17 cellular contexts compared by ENCODE assay signal in genomic region chr17:14089179-14089578, GRCh38. TPM values are rescaled to one million over a fixed set of nuclear protein-coding genes. Genes with fewer than 3 reads are reported as not detected.
DNase-seq lines count a peak whose midpoint lies in the region; ATAC-seq and TF ChIP-seq lines count a peak whose summit lies in the region.
"Had no signal": no experiment of that assay in that cellular context is flagged by ENCODE, and none has a peak within 500 bp of the region (broad histone marks: within the 10 kb centered on the region; RNA-seq: fewer than 3 reads in every experiment).

No MANE protein-coding gene starts in this region.

- H3K4me3 Mint-ChIP-seq in activated T-cell treated with anti-CD3 and anti-CD28 coated beads, Interleukin-2, amount 50 U/mL, for 72 hours: no peak overlapping the region
- no peak overlapping the region for H3K4me3 Mint-ChIP-seq in activated T-cell treated with anti-CD3 and anti-CD28 coated beads, Interleukin-2, amount 50 U/mL, for 24 hours
- H3K4me3 Mint-ChIP-seq: CD14-positive monocyte; CD4-positive, alpha-beta memory T cell had no signal

- no peak for DNase-seq in activated T-cell treated with anti-CD3 and anti-CD28 coated beads, Interleukin-2, amount 50 U/mL, for 72 hours
- DNase-seq in activated T-cell treated with anti-CD3 and anti-CD28 coated beads, Interleukin-2, amount 50 U/mL, for 24 hours: no peak
- DNase-seq in SK-N-SH (no peak), fibroblast of gingiva (ENCODE audit: low read depth) (peak; percentile 11), globus pallidus (ENCODE audit: low spot score) (no peak), SIG-M5 treated with dmso at 0.1 percent for 504 hours (lab: John Stamatoyannopoulos, UW; ENCODE audit: unreplicated experiment) (no peak), mucosa of descending colon (no peak)
- DNase-seq: CD4-positive, alpha-beta memory T cell; DMS153; DMS79; GF-D8 had no signal

- H3K9me3 ChIP-seq in SK-N-SH (no peaks in the 10 kb centered on the region), mucosa of descending colon (no peaks in the 10 kb centered on the region)
- H3K9me3 ChIP-seq: A549, BLaER1, HAP-1 had no signal

- no peak overlapping the region for H3K9ac ChIP-seq in SK-N-SH
- H3K9ac ChIP-seq: BLaER1 had no signal

- H3K27me3 Mint-ChIP-seq in activated T-cell treated with anti-CD3 and anti-CD28 coated beads, Interleukin-2, amount 50 U/mL, for 72 hours (ENCODE audit: low read depth): no peaks in the 10 kb centered on the region
- H3K27me3 Mint-ChIP-seq in activated T-cell treated with anti-CD3 and anti-CD28 coated beads, Interleukin-2, amount 50 U/mL, for 24 hours: no peaks in the 10 kb centered on the region
- H3K27me3 Mint-ChIP-seq: CD4-positive, alpha-beta memory T cell had no signal

- H3K36me3 ChIP-seq in SK-N-SH (replicated peaks in 1 of 2; ENCODE audit: control insufficient read depth in 1 of 2, insufficient read depth in 2 of 2, low read length in 1 of 2): peaks cover 0 to 2% of the 10 kb centered on the region in 2 experiments
- no peaks in the 10 kb centered on the region for H3K36me3 ChIP-seq in mucosa of descending colon (ENCODE audit: low read depth)
- H3K36me3 ChIP-seq: HAP-1 had no signal

- H3K4me2 ChIP-seq in SK-N-SH: no peak overlapping the region
- H3K4me2 ChIP-seq: A549, BLaER1 had no signal

- H3K27ac Mint-ChIP-seq in activated T-cell treated with anti-CD3 and anti-CD28 coated beads, Interleukin-2, amount 50 U/mL, for 72 hours: peak overlapping the region; percentile 19
- H3K27ac Mint-ChIP-seq in activated T-cell treated with anti-CD3 and anti-CD28 coated beads, Interleukin-2, amount 50 U/mL, for 24 hours: no peak overlapping the region
- H3K27ac Mint-ChIP-seq: CD14-positive monocyte had no signal

- peaks cover 58% of the 10 kb centered on the region for H3K79me2 ChIP-seq in SK-N-SH (ENCODE audit: insufficient read depth)

- POLR2A ChIA-PET in SK-N-SH (lab: Yijun Ruan, JAX): no interaction called here

- peak overlapping the region in 1 of 2 experiments; percentile 31; a peak in 1 of 4 replicates for H3K27ac ChIP-seq in SK-N-SH (ENCODE audit: low read depth in 2 of 2, low read length in 1 of 2)
- H3K27ac ChIP-seq: 22Rv1, A549, BLaER1 had no signal

- ATAC-seq in activated T-cell treated with anti-CD3 and anti-CD28 coated beads, Interleukin-2, amount 50 U/mL, for 72 hours (replicated peaks in 1 of 2): no peak
- ATAC-seq in GM21619 (IDR thresholded peaks at IDR 0.05; ENCODE audit: unreplicated experiment) (no peak), mucosa of descending colon (no peak)
- ATAC-seq: A549 had no signal

- H4K20me1 ChIP-seq in SK-N-SH (ENCODE audit: insufficient read depth): no peaks in the 10 kb centered on the region

- H3K4me1 Mint-ChIP-seq in activated T-cell treated with anti-CD3 and anti-CD28 coated beads, Interleukin-2, amount 50 U/mL, for 72 hours (ENCODE audit: low read depth): peaks cover 40% of the 10 kb centered on the region
- H3K4me1 Mint-ChIP-seq in activated T-cell treated with anti-CD3 and anti-CD28 coated beads, Interleukin-2, amount 50 U/mL, for 24 hours (ENCODE audit: low read depth): peaks cover 67% of the 10 kb centered on the region

- H3K27me3 ChIP-seq in SK-N-SH (ENCODE audit: insufficient read depth): no peaks in the 10 kb centered on the region
- H3K27me3 ChIP-seq: BLaER1 had no signal

- TF ChIP-seq CTCF in SK-N-SH (IDR thresholded peaks at IDR 0.05): no peak
- no peak for TF ChIP-seq CTCF in mucosa of descending colon (IDR thresholded peaks at IDR 0.05)

- intact Hi-C loops in mucosa of descending colon (cut with DNase I, micrococcal nuclease): no loop called here

- no peak for TF ChIP-seq EP300 in SK-N-SH (IDR thresholded peaks at IDR 0.05; ENCODE audit: borderline replicate concordance in 1 of 2, low read depth in 1 of 2, low read length in 1 of 2)

- CTCF ChIA-PET in SK-N-SH (lab: Yijun Ruan, JAX): no interaction called here

- H3K4me3 ChIP-seq in SK-N-SH (ENCODE audit: low read depth in 2 of 2, low read length in 1 of 2) (no peak overlapping the region; a peak in 1 of 4 replicates), mucosa of descending colon (no peak overlapping the region)
- H3K4me3 ChIP-seq: A549, BLaER1, HAP-1 had no signal

- WGBS in SK-N-SH (ENCODE audit: low lambda C conversion rate): 100% methylated on average over 1 of the region's 1 CpG

- no peak overlapping the region for H2AFZ ChIP-seq in SK-N-SH (ENCODE audit: low read depth)

- H3F3A ChIP-seq in SK-N-SH (replicated peaks; ENCODE audit: insufficient read depth): peaks cover 26% of the 10 kb centered on the region

- H3K4me1 ChIP-seq in SK-N-SH (ENCODE audit: control insufficient read depth in 1 of 2, insufficient read depth in 2 of 2, low read depth in 1 of 2, low read length in 1 of 2) (peaks cover 0 to 38% of the 10 kb centered on the region in 2 experiments; a peak in 3 of 4 replicates), mucosa of descending colon (ENCODE audit: low read depth) (peaks cover 8% of the 10 kb centered on the region)
- H3K4me1 ChIP-seq: A549 had no signal

- H3K9me3 Mint-ChIP-seq in activated T-cell treated with anti-CD3 and anti-CD28 coated beads, Interleukin-2, amount 50 U/mL, for 72 hours: no peaks in the 10 kb centered on the region
- no peaks in the 10 kb centered on the region for H3K9me3 Mint-ChIP-seq in activated T-cell treated with anti-CD3 and anti-CD28 coated beads, Interleukin-2, amount 50 U/mL, for 24 hours
- H3K9me3 Mint-ChIP-seq: CD14-positive monocyte; CD4-positive, alpha-beta memory T cell had no signal

- H3K36me3 Mint-ChIP-seq in activated T-cell treated with anti-CD3 and anti-CD28 coated beads, Interleukin-2, amount 50 U/mL, for 72 hours (ENCODE audit: insufficient read depth in 2 of 2): peaks cover 1 to 16% of the 10 kb centered on the region in 2 donors
- peaks cover 46% of the 10 kb centered on the region for H3K36me3 Mint-ChIP-seq in activated T-cell treated with anti-CD3 and anti-CD28 coated beads, Interleukin-2, amount 50 U/mL, for 24 hours (ENCODE audit: low read depth)

- no peaks in the 10 kb centered on the region for H3K9me2 ChIP-seq in SK-N-SH

- no peak for TF ChIP-seq RAD21 in SK-N-SH (IDR thresholded peaks at IDR 0.05; ENCODE audit: low read length)

TF ChIP-seq in SK-N-SH, 30 proteins besides CTCF, POLR2A, EP300 and RAD21:
- TF ChIP-seq RCOR1 (IDR thresholded peaks at IDR 0.05; ENCODE audit: low read length) (no peak), NFIC (IDR thresholded peaks at IDR 0.05; ENCODE audit: borderline replicate concordance) (no peak), REST (IDR thresholded peaks at IDR 0.05; ENCODE audit: low read depth, low read length) (no peak), USF2 (IDR thresholded peaks at IDR 0.05; ENCODE audit: borderline replicate concordance, low read depth, low read length) (no peak), MAX (IDR thresholded peaks at IDR 0.05; ENCODE audit: low read depth) (no peak), TCF12 (IDR thresholded peaks at IDR 0.05) (peak; percentile 56), RFX5 (IDR thresholded peaks at IDR 0.05; ENCODE audit: low read length) (no peak), POLR2AphosphoS5 (IDR thresholded peaks at IDR 0.05; ENCODE audit: low read depth, low read length) (no peak), CHD2 (IDR thresholded peaks at IDR 0.05; ENCODE audit: low read length, partially characterized antibody) (no peak)

RNA-seq across cellular contexts. Expression of gene COX10, which starts 19.9 kb away (rescaled TPM):
- total RNA-seq in activated T-cell treated with anti-CD3 and anti-CD28 coated beads, Interleukin-2, amount 50 U/mL, for 72 hours: 10 to 100 TPM; 30.7 to 31.5 TPM
- polyA plus RNA-seq in SK-N-SH (2012; rRNA removed): 8.7 and 11.4 TPM in 2 replicates
- polyA plus RNA-seq in SK-N-SH (2012; cell fraction: cytosol; rRNA removed): 9.2 and 10.9 TPM in 2 replicates
- polyA plus RNA-seq in SK-N-SH (2012; cell fraction: nucleus; rRNA removed): 8.2 and 8.9 TPM in 2 replicates
- 10 to 100 TPM; 24.9 to 36.3 (median 35.5) TPM for total RNA-seq in mucosa of descending colon
